ENCODE assay signal across 8 cellular contexts in the genomic region with DNA sequence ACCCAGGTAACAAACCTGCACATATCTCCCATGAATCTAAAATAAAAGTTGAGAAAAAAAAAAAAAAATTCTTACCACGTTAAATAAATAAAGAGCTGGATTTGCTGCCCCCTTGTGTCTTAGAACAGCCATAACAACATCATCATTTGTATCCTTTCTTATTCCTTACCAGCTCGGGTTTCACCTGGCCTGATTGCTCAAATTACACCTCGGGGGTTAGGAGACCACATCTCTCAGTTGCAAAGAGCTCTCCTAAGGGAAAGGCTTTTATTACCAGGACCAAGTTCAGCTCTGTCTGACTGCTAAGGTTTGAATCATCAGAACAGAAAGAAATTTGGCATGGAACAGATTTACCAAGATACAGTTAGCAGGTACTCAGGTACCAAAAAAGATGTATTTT. TPM values are rescaled to one million over a fixed set of nuclear protein-coding genes. Genes with fewer than 3 reads are reported as not detected.
A peak's percentile ranks its signal among the peaks of the same experiment; 100 is the strongest.
DNase-seq lines count a peak whose midpoint lies in the region; ATAC-seq, FAIRE-seq and TF ChIP-seq lines count a peak whose summit lies in the region.

No MANE protein-coding gene starts in this region.

- FAIRE-seq in GM12892 (lab: Jason Lieb, UNC) (peak; percentile 80), urothelium cell line (lab: Jason Lieb, UNC) (no peak)

- no peak for ATAC-seq in HG03439 (IDR thresholded peaks at IDR 0.05; ENCODE audit: unreplicated experiment)

- DNase-seq in AG08396 (ENCODE audit: low spot score): peak; percentile 34
- no peak for DNase-seq in GM12892 (ENCODE audit: insufficient read length)
- DNase-seq in NCI-H2029 treated with DMSO at 0.1 percent for 48 hours (lab: John Stamatoyannopoulos, UW): peak; percentile 87
- peak in 3 of 5 donors; percentile 26 to 59 (median 29) for DNase-seq in T-helper 1 cell
- DNase-seq in effector CD8-positive, alpha-beta T cell (lab: John Stamatoyannopoulos, UW): peak; percentile 2
- DNase-seq in lung microvascular endothelial cell (ENCODE audit: low read depth in 2 of 2): peak; percentile 70 to 77
- peak; percentile 56 for DNase-seq in urothelium cell line (ENCODE audit: low spot score)

- no peak for TF ChIP-seq POLR2A in GM12892 (IDR thresholded peaks at IDR 0.05; ENCODE audit: low read depth, low read length)

RNA-seq across cellular contexts. Expression of a gene that starts 25.8 kb away (rescaled TPM):
- polyA plus RNA-seq in GM12892 (2012; ENCODE audit: missing spikeins): 23.5 TPM
- total RNA-seq in lung microvascular endothelial cell: 15.7 and 20.7 TPM in 2 replicates

RNA-seq across cellular contexts. Expression of a gene that starts 32.1 kb away (rescaled TPM):
- not detected for polyA plus RNA-seq in GM12892 (2012; ENCODE audit: missing spikeins)
- total RNA-seq in lung microvascular endothelial cell: not detected in 2 replicates
